ENCODE assay signal across 1 cellular context in the genomic region with DNA sequence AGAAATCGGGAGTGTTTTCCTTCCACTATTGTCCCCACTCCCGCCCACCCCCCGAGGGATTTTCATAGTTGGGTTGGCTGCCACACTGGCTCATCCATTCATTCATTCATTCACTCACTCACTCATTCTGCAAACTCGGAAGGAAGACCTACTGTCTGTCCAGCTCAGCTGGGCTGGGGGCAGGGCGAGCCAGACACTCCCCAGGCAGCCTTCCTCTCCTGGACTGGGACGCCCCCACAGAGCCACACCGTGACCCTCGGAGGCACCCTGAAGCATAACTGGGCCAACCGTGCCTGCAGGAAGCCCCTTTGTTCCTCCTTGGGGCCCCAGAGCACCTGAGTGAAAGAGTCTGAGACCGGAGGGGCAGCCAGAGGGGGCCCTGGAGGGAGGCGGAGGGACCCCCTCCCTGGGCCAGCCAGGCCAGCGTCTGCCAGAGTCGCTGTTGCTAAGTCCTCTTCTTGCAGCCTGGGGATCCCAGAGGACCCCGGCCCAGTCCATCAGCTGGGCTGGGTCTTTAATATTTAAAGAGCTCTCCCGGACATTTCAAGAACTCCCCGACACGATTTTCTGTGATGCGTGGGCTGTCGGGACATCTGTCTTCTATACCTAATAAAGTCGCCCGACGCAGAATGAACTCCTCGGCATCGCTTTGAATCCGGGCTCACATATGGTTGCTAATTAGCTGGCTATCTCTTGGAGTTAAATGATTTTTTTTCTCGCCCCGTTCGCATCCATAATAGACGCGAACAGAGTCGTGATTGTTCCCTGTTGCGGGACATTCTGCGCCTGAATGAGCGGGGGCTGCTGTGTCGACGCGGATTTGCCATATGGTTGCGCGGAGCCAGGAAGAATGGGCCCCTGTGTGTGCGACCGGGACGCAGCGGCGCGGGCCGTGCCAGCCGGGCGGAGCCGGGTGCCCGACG.
A peak's percentile ranks its signal among the peaks of the same experiment; 100 is the strongest.
TF ChIP-seq lines count a peak whose summit lies in the region.

No MANE protein-coding gene starts in this region.

TF ChIP-seq in K562, 482 proteins besides CTCF, POLR2A, EP300 and RAD21:
- TF ChIP-seq ZNF780A (CRISPR knock-in tag; IDR thresholded peaks at IDR 0.05), result no peak
- no peak for TF ChIP-seq ERF (CRISPR knock-in tag; IDR thresholded peaks at IDR 0.05)
- peak; percentile 83 for TF ChIP-seq ZNF24 (IDR thresholded peaks at IDR 0.05)
- peak; percentile 42 for TF ChIP-seq EGR1 (conservative IDR thresholded peaks at IDR 0.05)
- TF ChIP-seq, protein P1, sequence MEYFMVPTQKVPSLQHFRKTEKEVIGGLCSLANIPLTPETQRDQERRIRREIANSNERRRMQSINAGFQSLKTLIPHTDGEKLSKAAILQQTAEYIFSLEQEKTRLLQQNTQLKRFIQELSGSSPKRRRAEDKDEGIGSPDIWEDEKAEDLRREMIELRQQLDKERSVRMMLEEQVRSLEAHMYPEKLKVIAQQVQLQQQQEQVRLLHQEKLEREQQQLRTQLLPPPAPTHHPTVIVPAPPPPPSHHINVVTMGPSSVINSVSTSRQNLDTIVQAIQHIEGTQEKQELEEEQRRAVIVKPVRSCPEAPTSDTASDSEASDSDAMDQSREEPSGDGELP (CRISPR knock-in tag; IDR thresholded peaks at IDR 0.05; ENCODE audit: borderline replicate concordance), result peak; percentile 23; the same call in 1 of the 2 replicates
- TF ChIP-seq ZBTB7A (IDR thresholded peaks at IDR 0.05; ENCODE audit: borderline replicate concordance, control insufficient read depth, low read depth, low read length), result peak; percentile 20; the same call in 1 of the 2 replicates
